Comparison of ENCODE assay signal across 10 cellular contexts in genomic region chr11:70158757-70159389, GRCh38.
"Had no signal": no experiment of that assay in that cellular context is flagged by ENCODE, and none has a peak within 500 bp of the region (broad histone marks: within the 10 kb centered on the region; RNA-seq: fewer than 3 reads in every experiment).

No MANE protein-coding gene starts in this region.

- H3K36me3 ChIP-seq: pancreas, upper lobe of right lung had no signal

- H3K4me3 ChIP-seq: body of pancreas, coronary artery, pancreas, upper lobe of right lung had no signal

- H3K27ac ChIP-seq: body of pancreas, pancreas, upper lobe of right lung had no signal

- H3K27me3 ChIP-seq: body of pancreas, pancreas, upper lobe of right lung had no signal

- DNase-seq: activated CD4-positive, alpha-beta T cell treated with anti-CD3 and anti-CD28 coated beads, Interleukin-2, amount 10 ng/mL, durations not matched to agents 7 days and 5 days; activated CD8-positive, alpha-beta memory T cell treated with anti-CD3 and anti-CD28 coated beads, Interleukin-2, amount 50 U/mL, for 48 hours; activated gamma-delta T cell treated with Interleukin-2 at 50 U/mL for 16 hours; kidney glomerular epithelial cell; T-helper 9 cell; upper lobe of right lung had no signal

- H3K9me3 ChIP-seq: body of pancreas, pancreas, upper lobe of right lung had no signal

- FAIRE-seq: pancreas had no signal

- ATAC-seq: body of pancreas; stimulated activated memory B cell treated with anti-CD40 and anti-IgM and Interleukin-4, amounts not matched to agents 10 μg/mL and 1 μg/mL and 100 μg/mL, for 72 hours had no signal

- H3K4me1 ChIP-seq: body of pancreas, pancreas, upper lobe of right lung had no signal
